Comparison of ENCODE assay signal across 14 cellular contexts in the genomic region with DNA sequence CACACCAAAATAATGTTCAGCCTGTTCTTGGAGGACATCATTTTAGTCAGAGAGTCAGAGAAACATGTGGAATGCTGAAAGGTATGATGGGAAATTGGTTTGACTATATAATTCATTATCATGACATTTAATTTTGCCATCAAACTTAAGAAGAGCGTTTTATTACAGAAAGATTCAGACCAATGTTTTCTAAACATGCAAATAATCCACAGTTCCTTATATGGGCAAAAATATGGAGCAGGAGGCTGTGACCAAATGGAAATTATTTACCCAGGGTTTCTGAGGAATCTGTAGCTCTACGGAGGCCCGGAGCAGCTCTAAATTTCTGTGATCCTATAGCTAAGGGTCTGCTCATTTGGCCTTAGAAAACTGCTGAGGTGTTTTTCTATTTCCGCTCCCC. TPM values are rescaled to one million over a fixed set of nuclear protein-coding genes. Genes with fewer than 3 reads are reported as not detected.
"Had no signal": no experiment of that assay in that cellular context is flagged by ENCODE, and none has a peak within 500 bp of the region (broad histone marks: within the 10 kb centered on the region; RNA-seq: fewer than 3 reads in every experiment).

No MANE protein-coding gene starts in this region.

- H3K27me3 ChIP-seq: esophagus squamous epithelium, foreskin keratinocyte, ovary, right atrium auricular region had no signal

- DNase-seq: effector memory CD8-positive, alpha-beta T cell; esophagus squamous epithelium; foreskin keratinocyte; left colon; mammary epithelial cell; natural killer cell; ovary; stimulated activated CD4-positive, alpha-beta T cell treated with anti-CD3 and anti-CD28 coated beads, Interleukin-2, amount 100 ng/mL, for 48 hours; stimulated activated naive CD4-positive, alpha-beta T cell treated with Interleukin-2 at 50 U/mL for 16 hours had no signal

- H3K4me1 Mint-ChIP-seq: natural killer cell had no signal

- H3K4me3 ChIP-seq: esophagus squamous epithelium, mucosa of descending colon, ovary, right atrium auricular region had no signal

- H3K4me3 Mint-ChIP-seq: effector memory CD8-positive, alpha-beta T cell; natural killer cell; neural crest cell had no signal

- H3K36me3 Mint-ChIP-seq: natural killer cell had no signal

- ATAC-seq: effector memory CD8-positive, alpha-beta T cell; foreskin keratinocyte; left colon; mucosa of descending colon; natural killer cell had no signal

- H3K9me3 Mint-ChIP-seq: effector memory CD8-positive, alpha-beta T cell; natural killer cell; neural crest cell had no signal

- H3K36me3 ChIP-seq: esophagus squamous epithelium, ovary, right atrium auricular region had no signal

- H3K9me3 ChIP-seq: esophagus squamous epithelium, mucosa of descending colon, ovary, right atrium auricular region had no signal

- H3K4me1 ChIP-seq: foreskin keratinocyte had no signal

- H3K27ac Mint-ChIP-seq: effector memory CD8-positive, alpha-beta T cell; natural killer cell had no signal

- H3K27ac ChIP-seq: esophagus squamous epithelium, foreskin keratinocyte, ovary, right atrium auricular region had no signal

RNA-seq across cellular contexts. Expression of a gene that starts 33.2 kb away (rescaled TPM):
- total RNA-seq: kidney epithelial cell, myocyte, natural killer cell, ovary, right atrium auricular region had no signal
